Comparison of ENCODE assay signal across 1 cellular context in the genomic region with DNA sequence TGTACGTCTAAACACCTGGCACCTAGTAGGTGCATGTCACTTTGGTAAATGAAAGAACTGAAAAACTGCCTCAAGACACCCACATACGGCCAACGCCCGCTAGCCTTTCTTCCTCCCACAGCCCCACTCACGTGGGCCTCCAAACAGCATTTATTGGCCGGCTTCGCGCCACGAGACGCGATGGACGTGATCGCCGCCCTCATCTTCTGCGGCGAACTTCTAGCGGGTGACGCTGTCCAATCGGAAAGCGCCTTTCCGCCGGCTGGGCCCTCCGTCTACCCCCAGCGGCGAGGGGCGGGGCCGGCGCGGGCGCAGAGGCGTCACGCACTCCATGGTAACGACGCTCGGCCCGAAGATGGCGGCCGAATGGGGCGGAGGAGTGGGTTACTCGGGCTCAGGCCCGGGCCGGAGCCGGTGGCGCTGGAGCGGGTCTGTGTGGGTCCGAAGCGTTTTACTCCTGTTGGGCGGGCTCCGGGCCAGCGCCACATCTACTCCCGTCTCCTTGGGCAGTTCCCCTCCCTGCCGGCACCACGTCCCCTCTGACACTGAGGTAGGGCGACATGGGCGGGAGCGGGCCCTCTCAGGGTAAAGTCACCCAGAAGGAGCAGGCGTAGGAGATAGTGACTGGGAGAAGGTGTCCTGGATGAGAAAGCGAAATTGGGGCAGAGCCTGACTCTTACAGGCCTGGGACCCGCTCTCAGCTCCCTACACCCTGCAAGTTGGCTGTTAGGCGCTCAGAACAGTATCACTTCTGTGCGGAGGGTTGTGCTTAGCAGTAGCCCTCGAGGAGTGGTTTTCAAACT.
A peak's percentile ranks its signal among the peaks of the same experiment; 100 is the strongest.
TF ChIP-seq lines count a peak whose summit lies in the region.

A gene with protein sequence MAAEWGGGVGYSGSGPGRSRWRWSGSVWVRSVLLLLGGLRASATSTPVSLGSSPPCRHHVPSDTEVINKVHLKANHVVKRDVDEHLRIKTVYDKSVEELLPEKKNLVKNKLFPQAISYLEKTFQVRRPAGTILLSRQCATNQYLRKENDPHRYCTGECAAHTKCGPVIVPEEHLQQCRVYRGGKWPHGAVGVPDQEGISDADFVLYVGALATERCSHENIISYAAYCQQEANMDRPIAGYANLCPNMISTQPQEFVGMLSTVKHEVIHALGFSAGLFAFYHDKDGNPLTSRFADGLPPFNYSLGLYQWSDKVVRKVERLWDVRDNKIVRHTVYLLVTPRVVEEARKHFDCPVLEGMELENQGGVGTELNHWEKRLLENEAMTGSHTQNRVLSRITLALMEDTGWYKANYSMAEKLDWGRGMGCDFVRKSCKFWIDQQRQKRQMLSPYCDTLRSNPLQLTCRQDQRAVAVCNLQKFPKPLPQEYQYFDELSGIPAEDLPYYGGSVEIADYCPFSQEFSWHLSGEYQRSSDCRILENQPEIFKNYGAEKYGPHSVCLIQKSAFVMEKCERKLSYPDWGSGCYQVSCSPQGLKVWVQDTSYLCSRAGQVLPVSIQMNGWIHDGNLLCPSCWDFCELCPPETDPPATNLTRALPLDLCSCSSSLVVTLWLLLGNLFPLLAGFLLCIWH (plus strand): TSS at position 327 of the 803 bp plus-strand sequence. CDS start 29 bp downstream, at position 356.

TF ChIP-seq in K562, 482 proteins besides CTCF, POLR2A, EP300 and RAD21 (continued from another document and continues in another):
- TF ChIP-seq, protein P1, sequence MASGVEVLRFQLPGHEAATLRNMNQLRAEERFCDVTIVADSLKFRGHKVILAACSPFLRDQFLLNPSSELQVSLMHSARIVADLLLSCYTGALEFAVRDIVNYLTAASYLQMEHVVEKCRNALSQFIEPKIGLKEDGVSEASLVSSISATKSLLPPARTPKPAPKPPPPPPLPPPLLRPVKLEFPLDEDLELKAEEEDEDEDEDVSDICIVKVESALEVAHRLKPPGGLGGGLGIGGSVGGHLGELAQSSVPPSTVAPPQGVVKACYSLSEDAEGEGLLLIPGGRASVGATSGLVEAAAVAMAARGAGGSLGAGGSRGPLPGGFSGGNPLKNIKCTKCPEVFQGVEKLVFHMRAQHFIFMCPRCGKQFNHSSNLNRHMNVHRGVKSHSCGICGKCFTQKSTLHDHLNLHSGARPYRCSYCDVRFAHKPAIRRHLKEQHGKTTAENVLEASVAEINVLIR (CRISPR knock-in tag; IDR thresholded peaks at IDR 0.05): peak; percentile 83
- TF ChIP-seq STAT5A (IDR thresholded peaks at IDR 0.05; ENCODE audit: borderline replicate concordance, low read length) (no peak; the same call in 1 of the 2 replicates), SRSF3 (IDR thresholded peaks at IDR 0.05; ENCODE audit: insufficient read depth, low read length) (no peak), PPARD (CRISPR knock-in tag; IDR thresholded peaks at IDR 0.05) (no peak), CCAR2 (IDR thresholded peaks at IDR 0.05; ENCODE audit: low read depth, low read length) (no peak), EHMT2 (IDR thresholded peaks at IDR 0.05) (no peak), SOX6 (IDR thresholded peaks at IDR 0.05) (no peak), BHLHE40 (IDR thresholded peaks at IDR 0.05; ENCODE audit: low read length) (peak; percentile 93), KLF6 (CRISPR knock-in tag; IDR thresholded peaks at IDR 0.05; ENCODE audit: borderline replicate concordance) (peak; percentile 40; the same call in 1 of the 2 replicates), ZNF695 (CRISPR knock-in tag; IDR thresholded peaks at IDR 0.05) (no peak), ZFP1 (CRISPR knock-in tag; IDR thresholded peaks at IDR 0.05) (no peak), CBFB (CRISPR knock-in tag; IDR thresholded peaks at IDR 0.05) (peak; percentile 94), ILF3 (IDR thresholded peaks at IDR 0.05; ENCODE audit: borderline replicate concordance) (no peak), SMARCB1 (IDR thresholded peaks at IDR 0.05; ENCODE audit: insufficient read length, low read depth) (no peak), ZNF217 (CRISPR knock-in tag; IDR thresholded peaks at IDR 0.05) (no peak), ZNF311 (CRISPR knock-in tag; IDR thresholded peaks at IDR 0.05) (0 out of 2 replicates have a peak, but pooled peaks have one; percentile 33), FOSL1 (tag; conservative IDR thresholded peaks at IDR 0.05) (peak; percentile 50; the same call in 1 of the 2 replicates), SAFB (IDR thresholded peaks at IDR 0.05; ENCODE audit: borderline replicate concordance, low read depth, low read length) (no peak), ZNF134 (CRISPR knock-in tag; conservative IDR thresholded peaks at IDR 0.05) (no peak), MYBL2 (IDR thresholded peaks at IDR 0.05; ENCODE audit: low read depth) (no peak), MYBL2 (CRISPR knock-in tag; IDR thresholded peaks at IDR 0.05; ENCODE audit: borderline replicate concordance) (no peak), GABPB1 (CRISPR knock-in tag; IDR thresholded peaks at IDR 0.05) (peak; percentile 55), ZNF699 (CRISPR knock-in tag; IDR thresholded peaks at IDR 0.05; ENCODE audit: insufficient replicate concordance) (no peak), RFX1 (IDR thresholded peaks at IDR 0.05) (peak; percentile 94), RAD51 (IDR thresholded peaks at IDR 0.05; ENCODE audit: borderline replicate concordance, low read depth) (peak; percentile 95), TAF15 (IDR thresholded peaks at IDR 0.05; ENCODE audit: low read depth, low read length) (no peak), POLR2B (IDR thresholded peaks at IDR 0.05; ENCODE audit: low read depth, partially characterized antibody) (no peak), WHSC1 (IDR thresholded peaks at IDR 0.05; ENCODE audit: low read length) (no peak), PHTF2 (CRISPR knock-in tag; IDR thresholded peaks at IDR 0.05) (no peak), MIER1 (IDR thresholded peaks at IDR 0.05; ENCODE audit: low read depth) (no peak), LARP7 (IDR thresholded peaks at IDR 0.05) (no peak; the same call in 1 of the 2 replicates), ZNF3 (CRISPR knock-in tag; IDR thresholded peaks at IDR 0.05) (no peak), CTBP1 (IDR thresholded peaks at IDR 0.05; ENCODE audit: borderline replicate concordance) (peak; percentile 72), ZBTB7A (IDR thresholded peaks at IDR 0.05; ENCODE audit: borderline replicate concordance, control insufficient read depth, low read depth, low read length) (no peak; the same call in 1 of the 2 replicates), NR3C1 (CRISPR knock-in tag; IDR thresholded peaks at IDR 0.05) (no peak), HDAC1 (IDR thresholded peaks at IDR 0.05) (peak in 1 of 2 experiments; percentile 90; a peak in 2 of 4 replicates), NR2C2 (CRISPR knock-in tag; IDR thresholded peaks at IDR 0.05) (0 out of 2 replicates have a peak, but pooled peaks have one; percentile 25), NR2C2 (tag; IDR thresholded peaks at IDR 0.05) (peak; percentile 53; the same call in 1 of the 2 replicates), ZNF316 (IDR thresholded peaks at IDR 0.05) (peak; percentile 55)
- TF ChIP-seq, protein P2, sequence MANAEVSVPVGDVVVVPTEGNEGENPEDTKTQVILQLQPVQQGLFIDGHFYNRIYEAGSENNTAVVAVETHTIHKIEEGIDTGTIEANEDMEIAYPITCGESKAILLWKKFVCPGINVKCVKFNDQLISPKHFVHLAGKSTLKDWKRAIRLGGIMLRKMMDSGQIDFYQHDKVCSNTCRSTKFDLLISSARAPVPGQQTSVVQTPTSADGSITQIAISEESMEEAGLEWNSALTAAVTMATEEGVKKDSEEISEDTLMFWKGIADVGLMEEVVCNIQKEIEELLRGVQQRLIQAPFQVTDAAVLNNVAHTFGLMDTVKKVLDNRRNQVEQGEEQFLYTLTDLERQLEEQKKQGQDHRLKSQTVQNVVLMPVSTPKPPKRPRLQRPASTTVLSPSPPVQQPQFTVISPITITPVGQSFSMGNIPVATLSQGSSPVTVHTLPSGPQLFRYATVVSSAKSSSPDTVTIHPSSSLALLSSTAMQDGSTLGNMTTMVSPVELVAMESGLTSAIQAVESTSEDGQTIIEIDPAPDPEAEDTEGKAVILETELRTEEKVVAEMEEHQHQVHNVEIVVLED (CRISPR knock-in tag; IDR thresholded peaks at IDR 0.05): peak; percentile 92
- TF ChIP-seq, protein P3, sequence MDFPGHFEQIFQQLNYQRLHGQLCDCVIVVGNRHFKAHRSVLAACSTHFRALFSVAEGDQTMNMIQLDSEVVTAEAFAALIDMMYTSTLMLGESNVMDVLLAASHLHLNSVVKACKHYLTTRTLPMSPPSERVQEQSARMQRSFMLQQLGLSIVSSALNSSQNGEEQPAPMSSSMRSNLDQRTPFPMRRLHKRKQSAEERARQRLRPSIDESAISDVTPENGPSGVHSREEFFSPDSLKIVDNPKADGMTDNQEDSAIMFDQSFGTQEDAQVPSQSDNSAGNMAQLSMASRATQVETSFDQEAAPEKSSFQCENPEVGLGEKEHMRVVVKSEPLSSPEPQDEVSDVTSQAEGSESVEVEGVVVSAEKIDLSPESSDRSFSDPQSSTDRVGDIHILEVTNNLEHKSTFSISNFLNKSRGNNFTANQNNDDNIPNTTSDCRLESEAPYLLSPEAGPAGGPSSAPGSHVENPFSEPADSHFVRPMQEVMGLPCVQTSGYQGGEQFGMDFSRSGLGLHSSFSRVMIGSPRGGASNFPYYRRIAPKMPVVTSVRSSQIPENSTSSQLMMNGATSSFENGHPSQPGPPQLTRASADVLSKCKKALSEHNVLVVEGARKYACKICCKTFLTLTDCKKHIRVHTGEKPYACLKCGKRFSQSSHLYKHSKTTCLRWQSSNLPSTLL (IDR thresholded peaks at IDR 0.05): no peak
- TF ChIP-seq, protein P4, sequence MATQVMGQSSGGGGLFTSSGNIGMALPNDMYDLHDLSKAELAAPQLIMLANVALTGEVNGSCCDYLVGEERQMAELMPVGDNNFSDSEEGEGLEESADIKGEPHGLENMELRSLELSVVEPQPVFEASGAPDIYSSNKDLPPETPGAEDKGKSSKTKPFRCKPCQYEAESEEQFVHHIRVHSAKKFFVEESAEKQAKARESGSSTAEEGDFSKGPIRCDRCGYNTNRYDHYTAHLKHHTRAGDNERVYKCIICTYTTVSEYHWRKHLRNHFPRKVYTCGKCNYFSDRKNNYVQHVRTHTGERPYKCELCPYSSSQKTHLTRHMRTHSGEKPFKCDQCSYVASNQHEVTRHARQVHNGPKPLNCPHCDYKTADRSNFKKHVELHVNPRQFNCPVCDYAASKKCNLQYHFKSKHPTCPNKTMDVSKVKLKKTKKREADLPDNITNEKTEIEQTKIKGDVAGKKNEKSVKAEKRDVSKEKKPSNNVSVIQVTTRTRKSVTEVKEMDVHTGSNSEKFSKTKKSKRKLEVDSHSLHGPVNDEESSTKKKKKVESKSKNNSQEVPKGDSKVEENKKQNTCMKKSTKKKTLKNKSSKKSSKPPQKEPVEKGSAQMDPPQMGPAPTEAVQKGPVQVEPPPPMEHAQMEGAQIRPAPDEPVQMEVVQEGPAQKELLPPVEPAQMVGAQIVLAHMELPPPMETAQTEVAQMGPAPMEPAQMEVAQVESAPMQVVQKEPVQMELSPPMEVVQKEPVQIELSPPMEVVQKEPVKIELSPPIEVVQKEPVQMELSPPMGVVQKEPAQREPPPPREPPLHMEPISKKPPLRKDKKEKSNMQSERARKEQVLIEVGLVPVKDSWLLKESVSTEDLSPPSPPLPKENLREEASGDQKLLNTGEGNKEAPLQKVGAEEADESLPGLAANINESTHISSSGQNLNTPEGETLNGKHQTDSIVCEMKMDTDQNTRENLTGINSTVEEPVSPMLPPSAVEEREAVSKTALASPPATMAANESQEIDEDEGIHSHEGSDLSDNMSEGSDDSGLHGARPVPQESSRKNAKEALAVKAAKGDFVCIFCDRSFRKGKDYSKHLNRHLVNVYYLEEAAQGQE (CRISPR knock-in tag; IDR thresholded peaks at IDR 0.05; ENCODE audit: low read depth): 0 out of 2 replicates have a peak, but pooled peaks have one; percentile 59
- TF ChIP-seq, protein P5, sequence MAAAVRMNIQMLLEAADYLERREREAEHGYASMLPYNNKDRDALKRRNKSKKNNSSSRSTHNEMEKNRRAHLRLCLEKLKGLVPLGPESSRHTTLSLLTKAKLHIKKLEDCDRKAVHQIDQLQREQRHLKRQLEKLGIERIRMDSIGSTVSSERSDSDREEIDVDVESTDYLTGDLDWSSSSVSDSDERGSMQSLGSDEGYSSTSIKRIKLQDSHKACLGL (CRISPR knock-in tag; IDR thresholded peaks at IDR 0.05; ENCODE audit: borderline replicate concordance, poor library complexity, severe bottlenecking): no peak
- TF ChIP-seq, protein P6, sequence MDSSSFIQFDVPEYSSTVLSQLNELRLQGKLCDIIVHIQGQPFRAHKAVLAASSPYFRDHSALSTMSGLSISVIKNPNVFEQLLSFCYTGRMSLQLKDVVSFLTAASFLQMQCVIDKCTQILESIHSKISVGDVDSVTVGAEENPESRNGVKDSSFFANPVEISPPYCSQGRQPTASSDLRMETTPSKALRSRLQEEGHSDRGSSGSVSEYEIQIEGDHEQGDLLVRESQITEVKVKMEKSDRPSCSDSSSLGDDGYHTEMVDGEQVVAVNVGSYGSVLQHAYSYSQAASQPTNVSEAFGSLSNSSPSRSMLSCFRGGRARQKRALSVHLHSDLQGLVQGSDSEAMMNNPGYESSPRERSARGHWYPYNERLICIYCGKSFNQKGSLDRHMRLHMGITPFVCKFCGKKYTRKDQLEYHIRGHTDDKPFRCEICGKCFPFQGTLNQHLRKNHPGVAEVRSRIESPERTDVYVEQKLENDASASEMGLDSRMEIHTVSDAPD (CRISPR knock-in tag; IDR thresholded peaks at IDR 0.05): no peak
- TF ChIP-seq, protein P7, sequence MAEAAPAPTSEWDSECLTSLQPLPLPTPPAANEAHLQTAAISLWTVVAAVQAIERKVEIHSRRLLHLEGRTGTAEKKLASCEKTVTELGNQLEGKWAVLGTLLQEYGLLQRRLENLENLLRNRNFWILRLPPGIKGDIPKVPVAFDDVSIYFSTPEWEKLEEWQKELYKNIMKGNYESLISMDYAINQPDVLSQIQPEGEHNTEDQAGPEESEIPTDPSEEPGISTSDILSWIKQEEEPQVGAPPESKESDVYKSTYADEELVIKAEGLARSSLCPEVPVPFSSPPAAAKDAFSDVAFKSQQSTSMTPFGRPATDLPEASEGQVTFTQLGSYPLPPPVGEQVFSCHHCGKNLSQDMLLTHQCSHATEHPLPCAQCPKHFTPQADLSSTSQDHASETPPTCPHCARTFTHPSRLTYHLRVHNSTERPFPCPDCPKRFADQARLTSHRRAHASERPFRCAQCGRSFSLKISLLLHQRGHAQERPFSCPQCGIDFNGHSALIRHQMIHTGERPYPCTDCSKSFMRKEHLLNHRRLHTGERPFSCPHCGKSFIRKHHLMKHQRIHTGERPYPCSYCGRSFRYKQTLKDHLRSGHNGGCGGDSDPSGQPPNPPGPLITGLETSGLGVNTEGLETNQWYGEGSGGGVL (CRISPR knock-in tag; IDR thresholded peaks at IDR 0.05): no peak
- TF ChIP-seq, protein P8, sequence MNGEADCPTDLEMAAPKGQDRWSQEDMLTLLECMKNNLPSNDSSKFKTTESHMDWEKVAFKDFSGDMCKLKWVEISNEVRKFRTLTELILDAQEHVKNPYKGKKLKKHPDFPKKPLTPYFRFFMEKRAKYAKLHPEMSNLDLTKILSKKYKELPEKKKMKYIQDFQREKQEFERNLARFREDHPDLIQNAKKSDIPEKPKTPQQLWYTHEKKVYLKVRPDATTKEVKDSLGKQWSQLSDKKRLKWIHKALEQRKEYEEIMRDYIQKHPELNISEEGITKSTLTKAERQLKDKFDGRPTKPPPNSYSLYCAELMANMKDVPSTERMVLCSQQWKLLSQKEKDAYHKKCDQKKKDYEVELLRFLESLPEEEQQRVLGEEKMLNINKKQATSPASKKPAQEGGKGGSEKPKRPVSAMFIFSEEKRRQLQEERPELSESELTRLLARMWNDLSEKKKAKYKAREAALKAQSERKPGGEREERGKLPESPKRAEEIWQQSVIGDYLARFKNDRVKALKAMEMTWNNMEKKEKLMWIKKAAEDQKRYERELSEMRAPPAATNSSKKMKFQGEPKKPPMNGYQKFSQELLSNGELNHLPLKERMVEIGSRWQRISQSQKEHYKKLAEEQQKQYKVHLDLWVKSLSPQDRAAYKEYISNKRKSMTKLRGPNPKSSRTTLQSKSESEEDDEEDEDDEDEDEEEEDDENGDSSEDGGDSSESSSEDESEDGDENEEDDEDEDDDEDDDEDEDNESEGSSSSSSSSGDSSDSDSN (IDR thresholded peaks at IDR 0.05; ENCODE audit: borderline replicate concordance in 1 of 2, low read depth in 2 of 2, low read length in 2 of 2): peak in 1 of 2 experiments; percentile 80; a peak in 1 of 4 replicates
